ENCODE assay signal across 32 cellular contexts in genomic region chr7:69754476-69754875, GRCh38.
"Had no signal": no experiment of that assay in that cellular context is flagged by ENCODE, and none has a peak within 500 bp of the region (broad histone marks: within the 10 kb centered on the region; RNA-seq: fewer than 3 reads in every experiment).

No MANE protein-coding gene starts in this region.

- H3K36me3 Mint-ChIP-seq: activated naive CD4-positive, alpha-beta T cell treated with anti-CD3 and anti-CD28 coated beads, Interleukin-2, amount 50 U/mL, for 24 hours; mesothelial cell of epicardium; naive thymus-derived CD4-positive, alpha-beta T cell; stimulated activated memory B cell treated with anti-CD40 and anti-IgM and Interleukin-4, amounts not matched to agents 10 μg/mL and 1 μg/mL and 100 μg/mL, for 72 hours had no signal

- H3K4me2 ChIP-seq: smooth muscle cell had no signal

- H3K36me3 ChIP-seq: gastroesophageal sphincter, right atrium auricular region, stomach, tibial nerve had no signal

- H3K27me3 Mint-ChIP-seq: activated CD8-positive, alpha-beta T cell treated with anti-CD3 and anti-CD28 coated beads for 36 hours; activated naive CD4-positive, alpha-beta T cell treated with anti-CD3 and anti-CD28 coated beads, Interleukin-2, amount 50 U/mL, for 24 hours; activated naive CD8-positive, alpha-beta T cell treated with anti-CD3 and anti-CD28 coated beads, Interleukin-2, amount 50 U/mL, for 24 hours; activated T-helper 17 cell treated with anti-CD3 and anti-CD28 coated beads, Interleukin-2, amount 50 U/mL, for 72 hours; effector memory CD8-positive, alpha-beta T cell; naive thymus-derived CD4-positive, alpha-beta T cell; stimulated activated memory B cell treated with anti-CD40 and anti-IgM and Interleukin-4, amounts not matched to agents 10 μg/mL and 1 μg/mL and 100 μg/mL, for 72 hours had no signal

- ATAC-seq: activated T-cell treated with anti-CD3 and anti-CD28 coated beads, Interleukin-2, amount 50 U/mL, for 4 hours; effector memory CD8-positive, alpha-beta T cell; gastroesophageal sphincter; left colon; naive thymus-derived CD4-positive, alpha-beta T cell; psoas muscle; stimulated activated memory B cell treated with anti-CD40 and anti-IgM and Interleukin-4, amounts not matched to agents 10 μg/mL and 1 μg/mL and 100 μg/mL, for 72 hours had no signal

- H3K9ac ChIP-seq: parathyroid adenoma had no signal

- H3K27me3 ChIP-seq: gastroesophageal sphincter, right atrium auricular region, stomach, tibial nerve had no signal

- H3K4me3 ChIP-seq: gastroesophageal sphincter, psoas muscle, right atrium auricular region, smooth muscle cell, stomach, tibial nerve had no signal

- H3K27ac ChIP-seq: gastroesophageal sphincter, parathyroid adenoma, psoas muscle, right atrium auricular region, stomach, tibial nerve had no signal

- H3K27ac Mint-ChIP-seq: activated CD8-positive, alpha-beta T cell treated with anti-CD3 and anti-CD28 coated beads for 36 hours; activated naive CD4-positive, alpha-beta T cell treated with anti-CD3 and anti-CD28 coated beads, Interleukin-2, amount 50 U/mL, for 24 hours; activated naive CD8-positive, alpha-beta T cell treated with anti-CD3 and anti-CD28 coated beads, Interleukin-2, amount 50 U/mL, for 24 hours; activated T-helper 17 cell treated with anti-CD3 and anti-CD28 coated beads, Interleukin-2, amount 50 U/mL, for 72 hours; effector memory CD8-positive, alpha-beta T cell; mesothelial cell of epicardium; naive thymus-derived CD4-positive, alpha-beta T cell; stimulated activated memory B cell treated with anti-CD40 and anti-IgM and Interleukin-4, amounts not matched to agents 10 μg/mL and 1 μg/mL and 100 μg/mL, for 72 hours had no signal

- H3K4me1 Mint-ChIP-seq: activated naive CD4-positive, alpha-beta T cell treated with anti-CD3 and anti-CD28 coated beads, Interleukin-2, amount 50 U/mL, for 24 hours; activated naive CD8-positive, alpha-beta T cell treated with anti-CD3 and anti-CD28 coated beads, Interleukin-2, amount 50 U/mL, for 24 hours; activated T-helper 17 cell treated with anti-CD3 and anti-CD28 coated beads, Interleukin-2, amount 50 U/mL, for 72 hours; naive thymus-derived CD4-positive, alpha-beta T cell had no signal

- H3K9me3 ChIP-seq: gastroesophageal sphincter, psoas muscle, right atrium auricular region, stomach, tibial nerve had no signal

- DNase-seq: activated CD4-positive, alpha-beta T cell treated with anti-CD3 and anti-CD28 coated beads for 1 hour; activated CD4-positive, alpha-beta T cell treated with anti-CD3 and anti-CD28 coated beads, Interleukin-2, amount 50 U/mL, for 1 hour; activated CD8-positive, alpha-beta T cell treated with anti-CD3 and anti-CD28 coated beads for 36 hours; activated gamma-delta T cell treated with Interleukin-2 at 50 U/mL for 16 hours; activated naive CD8-positive, alpha-beta T cell treated with anti-CD3 and anti-CD28 coated beads, Interleukin-2, amount 50 U/mL, for 24 hours; activated T-cell treated with anti-CD3 and anti-CD28 coated beads, Interleukin-2, amount 50 U/mL, for 4 hours; amygdala; caudate nucleus; cortex of kidney; effector memory CD8-positive, alpha-beta T cell; head of caudate nucleus; hippocampal formation; kidney; left colon; mammary epithelial cell; naive thymus-derived CD4-positive, alpha-beta T cell; occipital lobe; psoas muscle; stimulated activated CD4-positive, alpha-beta T cell treated with anti-CD3 and anti-CD28 coated beads, Interleukin-1b, Interleukin-23, amount 100 ng/mL, for 48 hours; stimulated activated CD4-positive, alpha-beta T cell treated with anti-CD3 and anti-CD28 coated beads, Interleukin-4, amount 100 ng/mL, for 4 hours; stimulated activated CD8-positive, alpha-beta memory T cell treated with anti-CD3 and anti-CD28 coated beads, Interleukin-4, amount 100 ng/mL, for 48 hours; stomach; T-helper 2 cell had no signal

- H3K9me3 Mint-ChIP-seq: activated CD8-positive, alpha-beta T cell treated with anti-CD3 and anti-CD28 coated beads for 36 hours; activated naive CD4-positive, alpha-beta T cell treated with anti-CD3 and anti-CD28 coated beads, Interleukin-2, amount 50 U/mL, for 24 hours; activated naive CD8-positive, alpha-beta T cell treated with anti-CD3 and anti-CD28 coated beads, Interleukin-2, amount 50 U/mL, for 24 hours; activated T-cell treated with anti-CD3 and anti-CD28 coated beads, Interleukin-2, amount 50 U/mL, for 4 hours; activated T-helper 17 cell treated with anti-CD3 and anti-CD28 coated beads, Interleukin-2, amount 50 U/mL, for 72 hours; effector memory CD8-positive, alpha-beta T cell; mesothelial cell of epicardium; naive thymus-derived CD4-positive, alpha-beta T cell; stimulated activated memory B cell treated with anti-CD40 and anti-IgM and Interleukin-4, amounts not matched to agents 10 μg/mL and 1 μg/mL and 100 μg/mL, for 72 hours had no signal

- H3K4me3 Mint-ChIP-seq: activated CD8-positive, alpha-beta T cell treated with anti-CD3 and anti-CD28 coated beads for 36 hours; activated naive CD4-positive, alpha-beta T cell treated with anti-CD3 and anti-CD28 coated beads, Interleukin-2, amount 50 U/mL, for 24 hours; activated naive CD8-positive, alpha-beta T cell treated with anti-CD3 and anti-CD28 coated beads, Interleukin-2, amount 50 U/mL, for 24 hours; activated T-cell treated with anti-CD3 and anti-CD28 coated beads, Interleukin-2, amount 50 U/mL, for 4 hours; activated T-helper 17 cell treated with anti-CD3 and anti-CD28 coated beads, Interleukin-2, amount 50 U/mL, for 72 hours; effector memory CD8-positive, alpha-beta T cell; mesothelial cell of epicardium; naive thymus-derived CD4-positive, alpha-beta T cell; stimulated activated memory B cell treated with anti-CD40 and anti-IgM and Interleukin-4, amounts not matched to agents 10 μg/mL and 1 μg/mL and 100 μg/mL, for 72 hours had no signal
